Comparison of ENCODE assay signal across 8 cellular contexts in genomic region chrX:53686151-53686885, GRCh38. TPM values are rescaled to one million over a fixed set of nuclear protein-coding genes. Genes with fewer than 3 reads are reported as not detected.
DNase-seq lines count a peak whose midpoint lies in the region; ATAC-seq and TF ChIP-seq lines count a peak whose summit lies in the region.

HUWE1 (minus strand) TSS chrX:53686719; CDS start chrX:53654107, 32,612 bp downstream.

- H3K9me3 ChIP-seq in ascending aorta, result no peaks in the 10 kb centered on the region
- no peaks in the 10 kb centered on the region for H3K9me3 ChIP-seq in vagina

- ATAC-seq in HG02852 (IDR thresholded peaks at IDR 0.05; ENCODE audit: unreplicated experiment), result peak; percentile 40

- H3K36me3 ChIP-seq in ascending aorta, result no peaks in the 10 kb centered on the region
- H3K36me3 ChIP-seq in vagina, result no peaks in the 10 kb centered on the region

- H3K4me3 ChIP-seq in GM12864 (ENCODE audit: low read depth, low read length) (peak within 1 kb of the TSS; percentile 77), ascending aorta (peak within 1 kb of the TSS; percentile 59 to 71), vagina (peak within 1 kb of the TSS; percentile 55 to 61)

- H3K4me1 ChIP-seq in ascending aorta, result no peaks in the 10 kb centered on the region
- no peaks in the 10 kb centered on the region for H3K4me1 ChIP-seq in vagina

- peak within 1 kb of the TSS; percentile 79 to 84 for H3K27ac ChIP-seq in ascending aorta
- H3K27ac ChIP-seq in vagina, result peak within 1 kb of the TSS; percentile 89

- TF ChIP-seq POLR2A in vagina (IDR thresholded peaks at IDR 0.05), result peak in 1 of 2 donors; percentile 14

- DNase-seq in GM12864 (ENCODE audit: low read depth) (peak; percentile 41), NCI-H187 treated with DMSO at 0.1 percent for 48 hours (lab: John Stamatoyannopoulos, UW) (peak; percentile 4), T-helper 22 cell (ENCODE audit: low read depth) (peak; percentile 64), ascending aorta (ENCODE audit: low spot score in 2 of 2) (peak; percentile 36 to 85), hepatic stellate cell (ENCODE audit: low spot score) (peak; percentile 48), renal cortical epithelial cell (ENCODE audit: low read depth) (peak; percentile 43), vagina (ENCODE audit: extremely low spot score in 2 of 2) (no peak)

- TF ChIP-seq CTCF in GM12864 (IDR thresholded peaks at IDR 0.05; ENCODE audit: low read depth, low read length, missing control alignments) (no peak), ascending aorta (IDR thresholded peaks at IDR 0.05) (no peak), vagina (IDR thresholded peaks at IDR 0.05) (no peak)

- H3K27me3 ChIP-seq in ascending aorta (no peaks in the 10 kb centered on the region), vagina (no peaks in the 10 kb centered on the region)

- intact Hi-C loops in ascending aorta (cut with DNase I), result loop anchor here (5.0 to 10.0 kb wide), 6 partner anchors 61 to 1318 kb away; partner anchors contain the start of genes APEX2, FAM120C, MAGED2 and TSPYL2
- intact Hi-C loops in vagina (cut with DNase I), result no loop called here

RNA-seq across cellular contexts. Expression of gene HUWE1, which starts in this region (rescaled TPM):
- total RNA-seq in ascending aorta, result 135 TPM
- 60.4 and 223 TPM in 2 replicates for total RNA-seq in renal cortical epithelial cell
- 120 TPM for total RNA-seq in vagina

Comparison
In these comparisons a context has a peak if more than half of its experiments do, and no peak if none do; other contexts are left out.
1. DNase-seq: peak in GM12864 (single experiment), NCI-H187 treated with DMSO at 0.1 percent for 48 hours (single experiment), T-helper 22 cell (single experiment), ascending aorta (2 of 2), hepatic stellate cell (single experiment) and renal cortical epithelial cell (single experiment); none in vagina (0 of 2).
2. Peak in every context shown above with its lines, with median percentiles within 50 percentile points of each other: H3K4me3 ChIP-seq.